8 cellular contexts compared by ENCODE assay signal in genomic region chr11:43852057-43852636, GRCh38. TPM values are rescaled to one million over a fixed set of nuclear protein-coding genes. Genes with fewer than 3 reads are reported as not detected.
DNase-seq lines count a peak whose midpoint lies in the region; ATAC-seq, FAIRE-seq and TF ChIP-seq lines count a peak whose summit lies in the region.

No MANE protein-coding gene starts in this region.

- no peak overlapping the region for H3K27ac Mint-ChIP-seq in activated T-cell treated with anti-CD3 and anti-CD28 coated beads, Interleukin-2, amount 50 U/mL, for 72 hours

- peaks cover 0 to 16% (median 0%) of the 10 kb centered on the region in 3 donors for H3K36me3 ChIP-seq in Peyer's patch

- peak; percentile 91 for FAIRE-seq in GM19239 (lab: Jason Lieb, UNC)

- no peaks in the 10 kb centered on the region for H3K9me3 ChIP-seq in Peyer's patch

- no peak overlapping the region for H3K4me3 Mint-ChIP-seq in activated T-cell treated with anti-CD3 and anti-CD28 coated beads, Interleukin-2, amount 50 U/mL, for 72 hours

- no peaks in the 10 kb centered on the region for H3K27me3 Mint-ChIP-seq in activated T-cell treated with anti-CD3 and anti-CD28 coated beads, Interleukin-2, amount 50 U/mL, for 72 hours (ENCODE audit: low read depth)

- H3K36me3 Mint-ChIP-seq in activated T-cell treated with anti-CD3 and anti-CD28 coated beads, Interleukin-2, amount 50 U/mL, for 72 hours (ENCODE audit: insufficient read depth in 2 of 2): peaks cover 0 to 3% of the 10 kb centered on the region in 2 donors

- no peaks in the 10 kb centered on the region for H3K4me1 ChIP-seq in Peyer's patch

- H3K4me3 ChIP-seq in HL-60 (replicated peaks; ENCODE audit: insufficient read depth, low read length) (no peak overlapping the region), Peyer's patch (no peak overlapping the region)

- H3K27ac ChIP-seq in HL-60 (replicated peaks) (no peak overlapping the region), Peyer's patch (no peak overlapping the region)

- no peak for TF ChIP-seq POLR2A in Peyer's patch (IDR thresholded peaks at IDR 0.05)

- no peaks in the 10 kb centered on the region for H3K4me1 Mint-ChIP-seq in activated T-cell treated with anti-CD3 and anti-CD28 coated beads, Interleukin-2, amount 50 U/mL, for 72 hours (ENCODE audit: low read depth)

- H3K27me3 ChIP-seq in HL-60 (ENCODE audit: insufficient read depth, poor library complexity, severe bottlenecking) (no peaks in the 10 kb centered on the region), Peyer's patch (no peaks in the 10 kb centered on the region)

- peak; percentile 47 for DNase-seq in COR-L47 (lab: John Stamatoyannopoulos, UW)
- DNase-seq in GM19239 (ENCODE audit: insufficient read length, low spot score): peak; percentile 42
- DNase-seq in HL-60 (ENCODE audit: low read depth in 1 of 2, low spot score in 1 of 2): peak in 1 of 2 experiments; percentile 57
- DNase-seq in Peyer's patch: peak in 2 of 3 donors; percentile 40 to 80
- DNase-seq in activated T-cell treated with anti-CD3 and anti-CD28 coated beads, Interleukin-2, amount 50 U/mL, for 72 hours: peak; percentile 64 to 70
- peak; percentile 77 for DNase-seq in fibroblast of the conjunctiva (ENCODE audit: low read depth)
- peak; percentile 70 for DNase-seq in omental fat pad (ENCODE audit: low spot score)
- peak; percentile 45 for DNase-seq in ureter (ENCODE audit: low spot score)

- peak; percentile 69 to 77 for ATAC-seq in activated T-cell treated with anti-CD3 and anti-CD28 coated beads, Interleukin-2, amount 50 U/mL, for 72 hours (replicated peaks in 1 of 2)
- ATAC-seq in omental fat pad (ENCODE audit: low FRiP score): peak; percentile 58

- H3K9me3 Mint-ChIP-seq in activated T-cell treated with anti-CD3 and anti-CD28 coated beads, Interleukin-2, amount 50 U/mL, for 72 hours: no peaks in the 10 kb centered on the region

- TF ChIP-seq CTCF in HL-60 (IDR thresholded peaks at IDR 0.05; ENCODE audit: insufficient read depth, low read length): peak; percentile 69
- peak; percentile 14 to 75 (median 68) for TF ChIP-seq CTCF in Peyer's patch (IDR thresholded peaks at IDR 0.05)
- peak in 1 of 3 donors; percentile 42 for TF ChIP-seq CTCF in omental fat pad (IDR thresholded peaks at IDR 0.05)

RNA-seq across cellular contexts. Expression of gene ALKBH3, which starts 28.5 kb away (rescaled TPM):
- total RNA-seq in Peyer's patch (10 to 100 TPM; 24.4 to 83.3 (median 28.2) TPM), omental fat pad (10 to 100 TPM; 26.3 to 39.9 (median 29.6) TPM), ureter (39.0 TPM)
- total RNA-seq in activated T-cell treated with anti-CD3 and anti-CD28 coated beads, Interleukin-2, amount 50 U/mL, for 72 hours: 10 to 100 TPM; 81.7 to 84.4 TPM
